In the genomic region with DNA sequence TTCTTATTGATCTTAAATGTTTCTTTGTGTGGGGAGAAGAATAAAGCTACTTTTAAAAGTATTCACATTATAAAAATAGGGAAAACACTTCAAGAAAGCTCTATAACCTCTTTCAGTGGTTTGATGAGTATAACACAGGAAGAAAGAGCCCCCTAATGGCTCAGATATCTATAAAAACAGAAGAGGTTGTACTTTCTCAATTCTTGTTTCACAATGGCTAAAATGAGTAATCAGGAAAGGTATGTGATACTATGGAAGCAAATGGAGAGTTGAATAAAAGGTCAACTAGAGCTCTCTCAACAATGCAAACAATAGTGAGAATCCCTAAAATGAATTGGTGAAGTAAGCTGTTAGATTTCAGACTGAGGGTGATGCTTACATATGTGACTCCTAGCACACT, we compare ENCODE assay signal across 11 cellular contexts.
DNase-seq lines count a peak whose midpoint lies in the region; ATAC-seq lines count a peak whose summit lies in the region.
"Had no signal": no experiment of that assay in that cellular context is flagged by ENCODE, and none has a peak within 500 bp of the region (broad histone marks: within the 10 kb centered on the region; RNA-seq: fewer than 3 reads in every experiment).

No MANE protein-coding gene starts in this region.

- DNase-seq in EL (peak; percentile 8), KG1 (lab: John Stamatoyannopoulos, UW) (peak; percentile 21), SKM-1 treated with dmso at 0.1 percent for 144 hours (lab: John Stamatoyannopoulos, UW; ENCODE audit: unreplicated experiment) (peak; percentile 23), iPS-NIHi11 (ENCODE audit: low spot score) (peak; percentile 6), AG08395 (ENCODE audit: low spot score) (no peak), H7 (no peak)
- DNase-seq: activated CD4-positive, alpha-beta T cell treated with anti-CD3 and anti-CD28 coated beads, Interleukin-2, amount 50 U/mL, for 48 hours; immature natural killer cell; sigmoid colon had no signal

- no peaks in the 10 kb centered on the region for H3K36me3 ChIP-seq in H7 (replicated peaks; ENCODE audit: control insufficient read depth, insufficient read depth, low read length)
- H3K36me3 ChIP-seq: sigmoid colon had no signal

- ATAC-seq in HG02885 (IDR thresholded peaks at IDR 0.05; ENCODE audit: poor library complexity, unreplicated experiment) (no peak), GM21786 (IDR thresholded peaks at IDR 0.05; ENCODE audit: unreplicated experiment) (no peak)

- H3K27me3 ChIP-seq in H7 (ENCODE audit: control insufficient read depth, insufficient read depth, low read length): no peaks in the 10 kb centered on the region
- H3K27me3 ChIP-seq: sigmoid colon had no signal

- H3K4me3 ChIP-seq in H7 (ENCODE audit: insufficient read depth, low read depth, low read length): no peak overlapping the region
- H3K4me3 ChIP-seq: sigmoid colon had no signal

Comparison
In these comparisons a context has a peak if more than half of its experiments do, and no peak if none do; other contexts are left out.
1. DNase-seq: peak in EL (single experiment), KG1 (single experiment), SKM-1 treated with dmso at 0.1 percent for 144 hours (single experiment) and iPS-NIHi11 (single experiment); none in AG08395 (single experiment) and H7 (single experiment).